19 cellular contexts compared by ENCODE assay signal in the genomic region with DNA sequence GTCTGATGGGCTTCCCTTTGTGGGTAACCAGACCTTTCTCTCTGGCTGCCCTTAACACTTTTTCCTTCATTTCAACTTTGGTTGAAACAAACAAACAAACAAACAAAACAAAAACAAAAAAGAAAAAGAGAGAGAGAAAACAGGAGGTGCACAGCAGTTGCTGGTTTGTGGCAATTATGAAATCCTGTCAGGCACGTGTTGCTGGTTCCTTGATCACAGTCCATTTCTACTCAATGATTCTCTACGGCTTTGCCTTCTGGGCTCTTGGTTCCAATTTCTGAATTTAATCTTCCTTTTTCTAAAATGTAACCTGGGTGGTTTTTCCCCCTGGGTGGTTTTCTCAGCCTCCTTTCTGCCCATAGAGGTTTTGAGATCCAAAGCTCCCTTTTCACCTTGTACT.
"Had no signal": no experiment of that assay in that cellular context is flagged by ENCODE, and none has a peak within 500 bp of the region (broad histone marks: within the 10 kb centered on the region; RNA-seq: fewer than 3 reads in every experiment).

No MANE protein-coding gene starts in this region.

- H3K36me3 ChIP-seq: colonic mucosa, esophagus muscularis mucosa, gastrocnemius medialis, heart right ventricle, left ventricle myocardium inferior, lower lobe of right lung had no signal

- H3K4me1 ChIP-seq: colonic mucosa, esophagus muscularis mucosa, gastrocnemius medialis, heart right ventricle, left ventricle myocardium inferior, lower lobe of right lung had no signal

- DNase-seq: colonic mucosa; cortex of kidney; effector CD4-positive, alpha-beta T cell; effector memory CD4-positive, alpha-beta T cell; foreskin melanocyte; gastrocnemius medialis; glutamatergic neuron; head of caudate nucleus; heart right ventricle; hippocampal formation; left cardiac atrium; left ventricle myocardium inferior; lower lobe of right lung; mesenchymal stem cell; mucosa of descending colon had no signal

- H3K4me3 ChIP-seq: colonic mucosa, esophagus muscularis mucosa, gastrocnemius medialis, heart right ventricle, left ventricle myocardium inferior, lower lobe of right lung, mucosa of descending colon had no signal

- H3K9me3 ChIP-seq: colonic mucosa, esophagus muscularis mucosa, gastrocnemius medialis, heart right ventricle, left ventricle myocardium inferior, lower lobe of right lung, mucosa of descending colon had no signal

- H3K27ac ChIP-seq: colonic mucosa, esophagus muscularis mucosa, gastrocnemius medialis, heart right ventricle, left ventricle myocardium inferior, lower lobe of right lung had no signal

- ATAC-seq: gastrocnemius medialis, heart right ventricle, left cardiac atrium, lower lobe of right lung, mucosa of descending colon had no signal

- H3K27me3 ChIP-seq: colonic mucosa, gastrocnemius medialis had no signal

- FAIRE-seq: endothelial cell of umbilical vein, islet of Langerhans, keratinocyte had no signal
